8 cellular contexts compared by ENCODE assay signal in the genomic region with DNA sequence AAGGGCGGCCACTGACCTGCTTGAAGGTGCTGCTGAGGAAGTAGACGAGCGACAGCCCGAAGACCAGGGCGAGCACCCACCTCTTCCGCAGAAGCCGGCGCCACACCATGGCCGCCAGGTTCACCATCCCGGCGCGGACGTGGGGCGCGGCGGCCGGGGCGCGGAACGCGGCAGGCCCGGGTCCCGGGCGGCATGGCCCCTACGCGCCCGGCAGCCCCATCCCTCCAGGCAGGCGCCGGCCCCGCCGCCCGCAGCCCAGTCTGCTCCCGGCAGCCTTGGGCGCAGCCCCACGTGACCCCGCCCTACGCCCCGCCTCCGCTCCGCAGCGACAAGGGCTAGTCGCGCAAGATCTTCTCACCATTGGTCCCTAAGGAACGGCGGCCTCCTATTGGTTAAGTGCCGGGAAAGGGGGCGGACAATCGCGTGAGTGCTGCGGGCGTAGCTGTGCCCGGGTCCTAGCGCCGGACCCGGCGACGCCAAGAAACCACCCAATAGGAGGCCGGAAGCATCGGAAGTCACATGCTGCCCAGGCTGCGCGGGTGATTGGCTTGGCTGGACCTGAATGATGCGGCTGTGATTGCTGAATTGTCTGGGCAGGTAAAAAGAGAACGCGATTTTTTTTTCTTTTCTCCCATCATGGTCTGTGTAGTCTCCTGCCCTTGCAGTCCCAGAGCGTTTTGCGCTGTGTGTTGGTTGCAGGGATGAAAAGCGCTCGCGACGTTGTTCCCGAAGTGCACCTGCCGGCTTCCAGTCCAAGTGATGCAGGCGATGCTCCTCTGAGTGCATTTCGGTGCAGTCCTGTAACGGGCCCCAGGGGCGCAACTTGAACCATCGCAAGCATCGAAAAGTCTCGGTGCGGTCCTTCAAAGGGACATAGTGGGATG. TPM values are rescaled to one million over a fixed set of nuclear protein-coding genes. Genes with fewer than 3 reads are reported as not detected.
DNase-seq lines count a peak whose midpoint lies in the region; ATAC-seq and TF ChIP-seq lines count a peak whose summit lies in the region.

A gene with protein sequence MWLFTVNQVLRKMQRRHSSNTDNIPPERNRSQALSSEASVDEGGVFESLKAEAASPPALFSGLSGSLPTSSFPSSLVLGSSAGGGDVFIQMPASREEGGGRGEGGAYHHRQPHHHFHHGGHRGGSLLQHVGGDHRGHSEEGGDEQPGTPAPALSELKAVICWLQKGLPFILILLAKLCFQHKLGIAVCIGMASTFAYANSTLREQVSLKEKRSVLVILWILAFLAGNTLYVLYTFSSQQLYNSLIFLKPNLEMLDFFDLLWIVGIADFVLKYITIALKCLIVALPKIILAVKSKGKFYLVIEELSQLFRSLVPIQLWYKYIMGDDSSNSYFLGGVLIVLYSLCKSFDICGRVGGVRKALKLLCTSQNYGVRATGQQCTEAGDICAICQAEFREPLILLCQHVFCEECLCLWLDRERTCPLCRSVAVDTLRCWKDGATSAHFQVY (plus strand): TSS at position 542 of the 884 bp plus-strand sequence. CDS start 2,183 bp downstream, outside the sequence.
A gene with protein sequence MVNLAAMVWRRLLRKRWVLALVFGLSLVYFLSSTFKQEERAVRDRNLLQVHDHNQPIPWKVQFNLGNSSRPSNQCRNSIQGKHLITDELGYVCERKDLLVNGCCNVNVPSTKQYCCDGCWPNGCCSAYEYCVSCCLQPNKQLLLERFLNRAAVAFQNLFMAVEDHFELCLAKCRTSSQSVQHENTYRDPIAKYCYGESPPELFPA (minus strand): TSS at position 296 of the 884 bp plus-strand sequence. CDS start 169 bp downstream, at position 127.

- H3K4me1 ChIP-seq in liver (ENCODE audit: control insufficient read depth in 4 of 4, insufficient read depth in 4 of 4, low read length in 3 of 4): peaks cover 3 to 33% (median 28%) of the 10 kb centered on the region in 4 donors

- H3K4me3 Mint-ChIP-seq in CD14-positive monocyte: peak within 1 kb of the TSS; percentile 83 to 98

- intact Hi-C loops in CD14-positive monocyte (cut with micrococcal nuclease): loop anchor here (2.0 to 5.0 kb wide), 2 partner anchors 79 to 81 kb away; no protein-coding TSS in a partner anchor

- peak; percentile 95 for ATAC-seq in GM19351 (IDR thresholded peaks at IDR 0.05; ENCODE audit: unreplicated experiment)
- ATAC-seq in HG03521 (IDR thresholded peaks at IDR 0.05; ENCODE audit: unreplicated experiment): peak; percentile 95

- TF ChIP-seq CTCF in CD14-positive monocyte (IDR thresholded peaks at IDR 0.05): no peak
- no peak for TF ChIP-seq CTCF in liver (IDR thresholded peaks at IDR 0.05; ENCODE audit: low read depth, low read length, missing input control)

- WGBS in liver: 1% methylated on average over 80 of the region's 80 CpGs

- no peaks in the 10 kb centered on the region for H3K36me3 ChIP-seq in liver (ENCODE audit: control insufficient read depth in 4 of 4, insufficient read depth in 3 of 4, low read depth in 1 of 4, low read length in 3 of 4)

- H3K4me1 Mint-ChIP-seq in CD14-positive monocyte: peaks cover 22% of the 10 kb centered on the region

- peak within 1 kb of the TSS; percentile 61 to 91 for H3K9ac ChIP-seq in liver (ENCODE audit: low read depth in 1 of 2, low read length in 2 of 2)

- H3K4me3 ChIP-seq in liver (ENCODE audit: low read depth in 1 of 3, low read length in 3 of 3): peak within 1 kb of the TSS; percentile 79 to 99 (median 82)

- peak in 1 of 2 donors; percentile 23 for TF ChIP-seq RAD21 in liver (IDR thresholded peaks at IDR 0.05)

- H3K9me3 ChIP-seq in liver (ENCODE audit: control insufficient read depth in 4 of 4, low read length in 3 of 4): no peaks in the 10 kb centered on the region

- peak; percentile 98 for DNase-seq in CD14-positive monocyte (ENCODE audit: low spot score)
- peak; percentile 99 for DNase-seq in NCI-H748 (lab: John Stamatoyannopoulos, UW; ENCODE audit: unreplicated experiment)
- DNase-seq in activated CD4-positive, alpha-beta T cell treated with anti-CD3 and anti-CD28 coated beads, Interleukin-2, amount 50 U/mL, for 4 hours: peak; percentile 98
- DNase-seq in dermis microvascular lymphatic vessel endothelial cell (ENCODE audit: low read depth in 2 of 2): peak; percentile 96 to 99
- DNase-seq in stimulated activated CD4-positive, alpha-beta T cell treated with anti-CD3 and anti-CD28 coated beads, Interleukin-4, amount 100 ng/mL, for 24 hours: peak; percentile 99

- peak within 1 kb of the TSS; percentile 26 to 60 for H3K27ac ChIP-seq in liver (ENCODE audit: low read depth in 1 of 2, low read length in 2 of 2)

- peaks cover 0 to 2% (median 0%) of the 10 kb centered on the region in 7 donors for H3K9me3 Mint-ChIP-seq in CD14-positive monocyte

- H3K27me3 ChIP-seq in liver (ENCODE audit: control insufficient read depth in 4 of 4, insufficient read depth in 4 of 4, low read length in 3 of 4): no peaks in the 10 kb centered on the region

- H3K27me3 Mint-ChIP-seq in CD14-positive monocyte (ENCODE audit: low read depth in 3 of 3): peaks cover 2 to 13% (median 10%) of the 10 kb centered on the region in 3 donors

- H3K36me3 Mint-ChIP-seq in CD14-positive monocyte: peaks cover 17 to 21% of the 10 kb centered on the region in 2 donors

- H3K27ac Mint-ChIP-seq in CD14-positive monocyte: peak within 1 kb of the TSS; percentile 46 to 91 (median 83)

TF ChIP-seq in liver, 16 proteins besides CTCF, POLR2A, EP300 and RAD21:
- TF ChIP-seq FOXA1 (IDR thresholded peaks at IDR 0.05): peak; percentile 25
- TF ChIP-seq SP1 (IDR thresholded peaks at IDR 0.05): peak; percentile 96
- TF ChIP-seq HNF4A (conservative IDR thresholded peaks at IDR 0.05): peak in 1 of 2 donors; percentile 34
- peak; percentile 64 for TF ChIP-seq YY1 (IDR thresholded peaks at IDR 0.05)
- TF ChIP-seq, protein P1, sequence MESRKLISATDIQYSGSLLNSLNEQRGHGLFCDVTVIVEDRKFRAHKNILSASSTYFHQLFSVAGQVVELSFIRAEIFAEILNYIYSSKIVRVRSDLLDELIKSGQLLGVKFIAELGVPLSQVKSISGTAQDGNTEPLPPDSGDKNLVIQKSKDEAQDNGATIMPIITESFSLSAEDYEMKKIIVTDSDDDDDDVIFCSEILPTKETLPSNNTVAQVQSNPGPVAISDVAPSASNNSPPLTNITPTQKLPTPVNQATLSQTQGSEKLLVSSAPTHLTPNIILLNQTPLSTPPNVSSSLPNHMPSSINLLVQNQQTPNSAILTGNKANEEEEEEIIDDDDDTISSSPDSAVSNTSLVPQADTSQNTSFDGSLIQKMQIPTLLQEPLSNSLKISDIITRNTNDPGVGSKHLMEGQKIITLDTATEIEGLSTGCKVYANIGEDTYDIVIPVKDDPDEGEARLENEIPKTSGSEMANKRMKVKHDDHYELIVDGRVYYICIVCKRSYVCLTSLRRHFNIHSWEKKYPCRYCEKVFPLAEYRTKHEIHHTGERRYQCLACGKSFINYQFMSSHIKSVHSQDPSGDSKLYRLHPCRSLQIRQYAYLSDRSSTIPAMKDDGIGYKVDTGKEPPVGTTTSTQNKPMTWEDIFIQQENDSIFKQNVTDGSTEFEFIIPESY (IDR thresholded peaks at IDR 0.05): peak; percentile 45
- no peak for TF ChIP-seq NR2F2 (IDR thresholded peaks at IDR 0.05)
- TF ChIP-seq, protein P2, sequence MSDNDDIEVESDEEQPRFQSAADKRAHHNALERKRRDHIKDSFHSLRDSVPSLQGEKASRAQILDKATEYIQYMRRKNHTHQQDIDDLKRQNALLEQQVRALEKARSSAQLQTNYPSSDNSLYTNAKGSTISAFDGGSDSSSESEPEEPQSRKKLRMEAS (IDR thresholded peaks at IDR 0.05): peak; percentile 80
- TF ChIP-seq JUND (IDR thresholded peaks at IDR 0.05): peak in 1 of 2 donors; percentile 14
- TF ChIP-seq GABPA (IDR thresholded peaks at IDR 0.05 in 1 of 2, conservative IDR thresholded peaks at IDR 0.05 in 1 of 2): peak; percentile 55 to 88
- TF ChIP-seq RXRA (IDR thresholded peaks at IDR 0.05): peak; percentile 38 to 56
- TF ChIP-seq, protein P3, sequence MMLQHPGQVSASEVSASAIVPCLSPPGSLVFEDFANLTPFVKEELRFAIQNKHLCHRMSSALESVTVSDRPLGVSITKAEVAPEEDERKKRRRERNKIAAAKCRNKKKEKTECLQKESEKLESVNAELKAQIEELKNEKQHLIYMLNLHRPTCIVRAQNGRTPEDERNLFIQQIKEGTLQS (IDR thresholded peaks at IDR 0.05): no peak
- no peak for TF ChIP-seq FOXA2 (IDR thresholded peaks at IDR 0.05)
- TF ChIP-seq EGR1 (IDR thresholded peaks at IDR 0.05; ENCODE audit: low read depth in 2 of 2): peak; percentile 82 to 87

RNA-seq across cellular contexts. Expression of the first gene that starts in this region (rescaled TPM):
- polyA plus RNA-seq in CD14-positive monocyte (not detected), liver (under 1 TPM; 0.13 to 0.22 TPM)
- total RNA-seq in dermis microvascular lymphatic vessel endothelial cell (0.63 and 1.9 TPM in 2 replicates), liver (1 to 10 TPM in 1 of 2 donors, under 1 TPM in 1; 0.17 to 1.4 TPM)

RNA-seq across cellular contexts. Expression of the second gene that starts in this region (rescaled TPM):
- polyA plus RNA-seq in CD14-positive monocyte (10 to 100 TPM; 15.6 to 19.3 TPM), liver (1 to 10 TPM; 6.0 to 8.7 TPM)
- total RNA-seq in dermis microvascular lymphatic vessel endothelial cell (18.7 and 28.4 TPM in 2 replicates), liver (10 to 100 TPM in 1 of 2 donors, 1 to 10 TPM in 1; 8.1 to 11.7 TPM)

Comparison
In these comparisons a context has a peak if more than half of its experiments do, and no peak if none do; other contexts are left out.
1. Peak in every context shown above with its lines: DNase-seq, ATAC-seq, H3K4me3 ChIP-seq and H3K27ac ChIP-seq.